Comparison of ENCODE assay signal across 26 cellular contexts in the genomic region with DNA sequence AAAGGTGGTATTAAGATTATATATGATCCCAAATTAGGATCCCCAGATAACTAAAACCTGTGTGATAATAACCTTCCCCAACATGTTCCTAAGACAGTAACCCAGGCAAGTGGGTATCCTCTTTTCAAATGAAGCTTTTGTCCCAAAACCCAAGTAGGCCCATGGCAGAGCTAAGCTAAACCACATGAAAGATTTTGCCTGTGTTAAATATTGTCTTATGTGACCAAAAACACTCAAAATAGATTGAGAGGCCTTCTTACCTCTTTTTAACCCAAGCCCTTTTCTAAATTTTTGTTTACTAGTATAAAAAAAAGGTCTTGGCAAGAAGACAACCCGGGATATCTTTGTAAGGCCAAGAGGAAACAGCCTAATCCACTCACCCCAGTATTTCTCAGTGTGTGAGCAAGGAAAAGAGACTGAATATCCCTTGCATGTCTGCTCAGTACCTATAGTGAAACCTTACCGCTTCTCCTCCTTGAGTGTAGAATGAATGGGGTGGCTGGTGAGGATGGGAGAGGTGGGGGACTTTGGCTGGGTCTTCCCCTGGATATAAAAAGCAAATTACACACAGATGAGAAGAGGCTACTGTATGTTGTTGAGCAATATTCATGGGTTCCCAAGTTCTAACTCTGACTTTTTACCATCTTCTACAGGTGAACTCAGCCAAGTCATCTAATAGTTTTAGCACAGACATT.
A peak's percentile ranks its signal among the peaks of the same experiment; 100 is the strongest.
DNase-seq lines count a peak whose midpoint lies in the region; ATAC-seq, FAIRE-seq and TF ChIP-seq lines count a peak whose summit lies in the region.
"Had no signal": no experiment of that assay in that cellular context is flagged by ENCODE, and none has a peak within 500 bp of the region (broad histone marks: within the 10 kb centered on the region; RNA-seq: fewer than 3 reads in every experiment).

No MANE protein-coding gene starts in this region.

- TF ChIP-seq POLR2A in GM12891 (IDR thresholded peaks at IDR 0.05; ENCODE audit: low read depth, low read length) (no peak), Peyer's patch (IDR thresholded peaks at IDR 0.05) (no peak)

- no peaks in the 10 kb centered on the region for H3K9me3 ChIP-seq in Peyer's patch
- H3K9me3 ChIP-seq: body of pancreas, right atrium auricular region, SK-N-SH, uterus had no signal

- DNase-seq in GM12891 (ENCODE audit: insufficient read length, low spot score) = no peak
- no peak for DNase-seq in glomerular visceral epithelial cell (ENCODE audit: extremely low spot score)
- DNase-seq in Peyer's patch = no peak
- no peak for DNase-seq in NCI-H2029 (lab: John Stamatoyannopoulos, UW)
- no peak for DNase-seq in D341Med (ENCODE audit: low spot score)
- DNase-seq: activated CD4-positive, alpha-beta T cell treated with anti-CD3 and anti-CD28 coated beads for 36 hours; activated naive CD4-positive, alpha-beta T cell; activated T-cell treated with anti-CD3 and anti-CD28 coated beads, Interleukin-2, amount 50 U/mL, for 4 hours; body of pancreas; cerebellar nuclear complex; COR-L47; DMS79; HFFc6; MV-4-11; SK-N-SH; spleen; stimulated activated CD4-positive, alpha-beta T cell treated with anti-CD3 and anti-CD28 coated beads, Interleukin-4, amount 100 ng/mL, for 1 hour; T-helper 17 cell; uterus had no signal

- H3K36me3 ChIP-seq in Peyer's patch = no peaks in the 10 kb centered on the region
- H3K36me3 ChIP-seq: right atrium auricular region, spleen, uterus had no signal

- peak; percentile 41 for FAIRE-seq in GM12891 (lab: Jason Lieb, UNC)

- no peaks in the 10 kb centered on the region for H3K4me1 ChIP-seq in Peyer's patch
- H3K4me1 ChIP-seq: body of pancreas, parathyroid adenoma, right atrium auricular region, spleen, uterus had no signal

- ATAC-seq in GM19395 (IDR thresholded peaks at IDR 0.05; ENCODE audit: unreplicated experiment) (peak; percentile 53), HG02852 (IDR thresholded peaks at IDR 0.05; ENCODE audit: unreplicated experiment) (peak; percentile 82), HG03460 (IDR thresholded peaks at IDR 0.05; ENCODE audit: unreplicated experiment) (peak; percentile 53)
- ATAC-seq: activated CD4-positive, alpha-beta T cell treated with anti-CD3 and anti-CD28 coated beads for 36 hours; activated T-cell treated with anti-CD3 and anti-CD28 coated beads, Interleukin-2, amount 50 U/mL, for 4 hours; body of pancreas; stimulated activated memory B cell treated with anti-CD40 and anti-IgM and Interleukin-4, amounts not matched to agents 10 μg/mL and 1 μg/mL and 100 μg/mL, for 72 hours; T-helper 17 cell had no signal

- no peak for TF ChIP-seq CTCF in Peyer's patch (IDR thresholded peaks at IDR 0.05)

- H3K4me3 ChIP-seq in Peyer's patch = no peak overlapping the region
- H3K4me3 ChIP-seq: body of pancreas, lung, right atrium auricular region, spleen, uterus had no signal

- H3K27ac ChIP-seq in Peyer's patch = no peak overlapping the region
- H3K27ac ChIP-seq: body of pancreas, parathyroid adenoma, right atrium auricular region, spleen, uterus had no signal

- no peaks in the 10 kb centered on the region for H3K27me3 ChIP-seq in Peyer's patch
- H3K27me3 ChIP-seq: body of pancreas, right atrium auricular region, spleen, uterus had no signal

TF ChIP-seq in GM12891, 5 proteins besides CTCF, POLR2A, EP300 and RAD21:
- TF ChIP-seq POU2F2 (IDR thresholded peaks at IDR 0.05; ENCODE audit: low read depth, low read length) = no peak
- 0 out of 2 replicates have a peak, but pooled peaks have one; percentile 16 for TF ChIP-seq SPI1 (IDR thresholded peaks at IDR 0.05; ENCODE audit: low read depth, low read length)
- no peak for TF ChIP-seq TAF1 (IDR thresholded peaks at IDR 0.05; ENCODE audit: low read depth, low read length)
- TF ChIP-seq PAX5 (IDR thresholded peaks at IDR 0.05; ENCODE audit: insufficient read depth, low read length, severe bottlenecking) = no peak
